9 cellular contexts compared by ENCODE assay signal in the genomic region with DNA sequence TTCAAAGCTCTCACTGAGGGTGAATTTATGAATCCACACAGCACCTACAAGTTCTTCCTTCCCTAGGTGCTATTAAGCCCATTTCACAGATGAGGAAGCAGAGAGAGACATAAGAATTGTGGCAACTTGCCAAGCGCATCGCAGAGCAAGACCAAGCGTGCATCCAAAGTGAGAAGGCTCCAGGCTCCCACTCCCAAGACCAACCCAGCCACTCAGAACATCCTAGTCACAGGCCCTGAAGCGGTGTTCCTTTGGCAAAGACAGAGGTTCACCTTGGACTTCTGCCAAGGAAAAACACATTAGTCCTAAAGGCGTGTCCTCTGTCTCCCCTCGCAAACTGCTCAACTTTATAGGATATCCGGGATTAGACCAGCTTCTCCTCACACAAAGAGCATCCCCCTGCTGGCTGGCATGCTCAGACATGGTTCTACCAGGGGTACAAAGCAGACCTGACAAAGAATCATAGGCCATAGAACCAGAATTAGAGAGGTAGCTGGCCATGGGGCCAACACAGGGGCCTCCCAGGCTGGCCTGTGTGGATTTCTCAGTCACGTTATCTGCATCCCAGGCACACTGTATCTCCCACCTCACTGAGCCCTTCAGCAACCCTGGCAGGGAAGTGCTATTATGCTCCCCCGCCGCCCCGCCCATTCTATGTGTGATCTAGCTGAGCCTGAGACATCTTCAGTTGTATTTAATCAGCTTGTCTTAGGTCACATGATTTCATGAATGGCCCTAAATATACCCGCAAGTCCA.
DNase-seq lines count a peak whose midpoint lies in the region; FAIRE-seq and TF ChIP-seq lines count a peak whose summit lies in the region.
"Had no signal": no experiment of that assay in that cellular context is flagged by ENCODE, and none has a peak within 500 bp of the region (broad histone marks: within the 10 kb centered on the region; RNA-seq: fewer than 3 reads in every experiment).

No MANE protein-coding gene starts in this region.

- peaks cover 3% of the 10 kb centered on the region for H3K4me1 ChIP-seq in endothelial cell of umbilical vein (ENCODE audit: control insufficient read depth, extremely low read depth, insufficient read depth, low read length)
- no peaks in the 10 kb centered on the region for H3K4me1 ChIP-seq in testis

- peak; percentile 57 for DNase-seq in NCI-H2171 treated with DMSO at 0.1 percent for 48 hours (lab: John Stamatoyannopoulos, UW)
- no peak for DNase-seq in NCI-H2171 (lab: John Stamatoyannopoulos, UW)
- peak; percentile 60 for DNase-seq in NCI-H82 treated with DMSO at 0.1 percent for 48 hours (lab: John Stamatoyannopoulos, UW; ENCODE audit: unreplicated experiment)
- DNase-seq in endothelial cell of umbilical vein (ENCODE audit: low read depth, low spot score), result peak; percentile 58
- DNase-seq in retinal pigment epithelial cell (ENCODE audit: low read depth), result no peak
- DNase-seq in testis, result no peak
- no peak for DNase-seq in middle frontal gyrus (ENCODE audit: extremely low spot score, low spot score)
- no peak for DNase-seq in medulla oblongata (ENCODE audit: extremely low spot score)

- H3K9me1 ChIP-seq in endothelial cell of umbilical vein (replicated peaks; ENCODE audit: control insufficient read depth, extremely low read depth, insufficient read depth, low read length), result no peaks in the 10 kb centered on the region

- TF ChIP-seq CTCF in endothelial cell of umbilical vein (IDR thresholded peaks at IDR 0.05; ENCODE audit: extremely low read depth in 1 of 2, insufficient read depth in 1 of 2, low read depth in 1 of 2, low read length in 2 of 2) (peak; percentile 29 to 30), retinal pigment epithelial cell (conservative IDR thresholded peaks at IDR 0.05; ENCODE audit: low read depth, low read length) (peak; percentile 36), testis (IDR thresholded peaks at IDR 0.05) (no peak)

- CTCF ChIA-PET in endothelial cell of umbilical vein (lab: Charles Lee), result interaction anchor here (0.7 to 1.5 kb wide), 10 partner anchors 11 to 417 kb away, joined by 3 to 7 read pairs (median 3); no protein-coding TSS in a partner anchor

- H3K4me2 ChIP-seq in endothelial cell of umbilical vein (ENCODE audit: insufficient read depth, low read length), result no peak overlapping the region

- H4K20me1 ChIP-seq in endothelial cell of umbilical vein (replicated peaks; ENCODE audit: control insufficient read depth, extremely low read depth, insufficient read depth, low read length), result no peaks in the 10 kb centered on the region

- no peaks in the 10 kb centered on the region for H3K27me3 ChIP-seq in endothelial cell of umbilical vein (ENCODE audit: control insufficient read depth in 2 of 2, insufficient read depth in 2 of 2, low read length in 2 of 2)
- H3K27me3 ChIP-seq in testis, result no peaks in the 10 kb centered on the region

- POLR2A ChIA-PET in endothelial cell of umbilical vein (lab: Charles Lee), result no interaction called here

- H3K9me3 ChIP-seq in endothelial cell of umbilical vein (replicated peaks; ENCODE audit: control insufficient read depth, insufficient read depth, low read length), result no peaks in the 10 kb centered on the region
- H3K9me3 ChIP-seq in testis, result no peaks in the 10 kb centered on the region

- no peaks in the 10 kb centered on the region for H3K79me2 ChIP-seq in endothelial cell of umbilical vein (ENCODE audit: control insufficient read depth, insufficient read depth, low read length)

- BruUV-seq in endothelial cell of umbilical vein (replicated peaks; lab: Mats Ljungman, UMichigan), result no TSS peak

- H3K4me3 ChIP-seq in endothelial cell of umbilical vein (replicated peaks in 1 of 3; ENCODE audit: insufficient read depth in 1 of 3, low read depth in 1 of 3, low read length in 3 of 3) (no peak overlapping the region), retinal pigment epithelial cell (ENCODE audit: low read length) (no peak overlapping the region), testis (no peak overlapping the region)

- TF ChIP-seq POLR2A in endothelial cell of umbilical vein (IDR thresholded peaks at IDR 0.05; ENCODE audit: low read depth, low read length) (no peak), testis (IDR thresholded peaks at IDR 0.05) (no peak)

- WGBS in testis, 2 donors, result 77 to 82% methylated on average over 12 of the region's 12 CpGs

- H2AFZ ChIP-seq in endothelial cell of umbilical vein (ENCODE audit: low read depth, low read length), result peak overlapping the region; percentile 55

- dilution Hi-C loops in endothelial cell of umbilical vein (cut with MboI; ENCODE audit: extremely low pct_ligation_motif_present, low sequenced_read_pairs), result no loop called here

- intact Hi-C loops in endothelial cell of umbilical vein (cut with micrococcal nuclease), result no loop called here
- intact Hi-C loops in testis (cut with DNase I; ENCODE audit: low total_unique reads), result no loop called here

- H3K36me3 ChIP-seq in endothelial cell of umbilical vein (ENCODE audit: control insufficient read depth in 2 of 2, extremely low read depth in 1 of 2, insufficient read depth in 2 of 2, low read length in 2 of 2), result no peaks in the 10 kb centered on the region
- H3K36me3 ChIP-seq in testis (ENCODE audit: low read depth, missing control alignments), result no peaks in the 10 kb centered on the region

- H3K27ac ChIP-seq in endothelial cell of umbilical vein (ENCODE audit: insufficient read depth, low read depth, low read length) (no peak overlapping the region), testis (no peak overlapping the region)

- H3K9ac ChIP-seq in endothelial cell of umbilical vein (replicated peaks; ENCODE audit: extremely low read depth, insufficient read depth, low read length), result no peak overlapping the region

- peak; percentile 92 for FAIRE-seq in endothelial cell of umbilical vein (lab: Jason Lieb, UNC)
- FAIRE-seq: H54 had no signal

TF ChIP-seq in endothelial cell of umbilical vein, 7 proteins besides CTCF, POLR2A, EP300 and RAD21:
- TF ChIP-seq, protein P1, sequence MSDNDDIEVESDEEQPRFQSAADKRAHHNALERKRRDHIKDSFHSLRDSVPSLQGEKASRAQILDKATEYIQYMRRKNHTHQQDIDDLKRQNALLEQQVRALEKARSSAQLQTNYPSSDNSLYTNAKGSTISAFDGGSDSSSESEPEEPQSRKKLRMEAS (IDR thresholded peaks at IDR 0.05; ENCODE audit: insufficient read depth, insufficient read length), result no peak
- TF ChIP-seq JUN (IDR thresholded peaks at IDR 0.05; ENCODE audit: borderline replicate concordance, insufficient read depth, insufficient read length, low read depth) (no peak), POLR2AphosphoS5 (IDR thresholded peaks at IDR 0.05; ENCODE audit: insufficient read depth, low read depth, low read length) (peak; percentile 36), GATA2 (IDR thresholded peaks at IDR 0.05; ENCODE audit: insufficient read depth, insufficient read length, low read depth, low read length) (no peak), MYC (IDR thresholded peaks at IDR 0.05; ENCODE audit: low read depth, low read length) (no peak), FOS (IDR thresholded peaks at IDR 0.05; ENCODE audit: borderline replicate concordance, insufficient read depth, low read length) (no peak), EZH2 (IDR thresholded peaks at IDR 0.05; ENCODE audit: borderline replicate concordance, low read depth, low read length, severe bottlenecking) (no peak)

Comparison
In these comparisons a context has a peak if more than half of its experiments do, and no peak if none do; other contexts are left out.
1. DNase-seq: peak in NCI-H2171 treated with DMSO at 0.1 percent for 48 hours (single experiment), NCI-H82 treated with DMSO at 0.1 percent for 48 hours (single experiment) and endothelial cell of umbilical vein (single experiment); none in NCI-H2171 (single experiment), retinal pigment epithelial cell (single experiment), testis (single experiment), middle frontal gyrus (single experiment) and medulla oblongata (single experiment).
2. CTCF ChIP-seq: peak in endothelial cell of umbilical vein (2 of 2) and retinal pigment epithelial cell (single experiment); none in testis (0 of 3).